Comparison of ENCODE assay signal across 19 cellular contexts in genomic region chrX:124282580-124282979, GRCh38. TPM values are rescaled to one million over a fixed set of nuclear protein-coding genes. Genes with fewer than 3 reads are reported as not detected.
DNase-seq lines count a peak whose midpoint lies in the region; ATAC-seq lines count a peak whose summit lies in the region.
"Had no signal": no experiment of that assay in that cellular context is flagged by ENCODE, and none has a peak within 500 bp of the region (broad histone marks: within the 10 kb centered on the region; RNA-seq: fewer than 3 reads in every experiment).

No MANE protein-coding gene starts in this region.

- peaks cover 24% of the 10 kb centered on the region for H3K4me1 Mint-ChIP-seq in activated T-cell treated with anti-CD3 and anti-CD28 coated beads, Interleukin-2, amount 50 U/mL, for 24 hours (ENCODE audit: low read depth)
- peaks cover 5% of the 10 kb centered on the region for H3K4me1 Mint-ChIP-seq in activated T-helper 17 cell treated with anti-CD3 and anti-CD28 coated beads, Interleukin-2, amount 50 U/mL, for 72 hours
- H3K4me1 Mint-ChIP-seq in stimulated activated effector memory CD8-positive, alpha-beta T cell treated with anti-CD3 and anti-CD28 coated beads, Interleukin-12 subunit alpha, Interleukin-12 subunit beta, amount 100 ng/mL, for 72 hours, result peaks cover 9% of the 10 kb centered on the region

- no peaks in the 10 kb centered on the region for H3K27me3 Mint-ChIP-seq in activated T-cell treated with anti-CD3 and anti-CD28 coated beads, Interleukin-2, amount 50 U/mL, for 24 hours
- H3K27me3 Mint-ChIP-seq in activated T-helper 17 cell treated with anti-CD3 and anti-CD28 coated beads, Interleukin-2, amount 50 U/mL, for 72 hours, result no peaks in the 10 kb centered on the region

- peaks cover 2% of the 10 kb centered on the region for H3K9me3 Mint-ChIP-seq in activated T-cell treated with anti-CD3 and anti-CD28 coated beads, Interleukin-2, amount 50 U/mL, for 24 hours
- no peaks in the 10 kb centered on the region for H3K9me3 Mint-ChIP-seq in activated T-helper 17 cell treated with anti-CD3 and anti-CD28 coated beads, Interleukin-2, amount 50 U/mL, for 72 hours
- no peaks in the 10 kb centered on the region for H3K9me3 Mint-ChIP-seq in stimulated activated effector memory CD8-positive, alpha-beta T cell treated with anti-CD3 and anti-CD28 coated beads, Interleukin-12 subunit alpha, Interleukin-12 subunit beta, amount 100 ng/mL, for 72 hours

- H3K27ac Mint-ChIP-seq in activated T-cell treated with anti-CD3 and anti-CD28 coated beads, Interleukin-2, amount 50 U/mL, for 24 hours, result peak overlapping the region; percentile 52
- H3K27ac Mint-ChIP-seq in activated T-helper 17 cell treated with anti-CD3 and anti-CD28 coated beads, Interleukin-2, amount 50 U/mL, for 72 hours, result no peak overlapping the region
- peak overlapping the region; percentile 15 for H3K27ac Mint-ChIP-seq in stimulated activated effector memory CD8-positive, alpha-beta T cell treated with anti-CD3 and anti-CD28 coated beads, Interleukin-12 subunit alpha, Interleukin-12 subunit beta, amount 100 ng/mL, for 72 hours

- DNase-seq in activated T-cell treated with anti-CD3 and anti-CD28 coated beads, Interleukin-2, amount 50 U/mL, for 24 hours, result no peak
- no peak for DNase-seq in activated T-cell treated with anti-CD3 and anti-CD28 coated beads, Interleukin-2, amount 50 U/mL, for 48 hours
- peak; percentile 1 for DNase-seq in HT1080 (ENCODE audit: low read depth)
- no peak for DNase-seq in stimulated activated effector memory CD8-positive, alpha-beta T cell treated with anti-CD3 and anti-CD28 coated beads, Interleukin-12 subunit alpha, Interleukin-12 subunit beta, amount 100 ng/mL, for 72 hours (ENCODE audit: low spot score in 2 of 2)
- DNase-seq in NCI-H748 (lab: John Stamatoyannopoulos, UW; ENCODE audit: unreplicated experiment), result no peak
- no peak for DNase-seq in sciatic nerve (ENCODE audit: low spot score)
- DNase-seq: DMS53, EL, KG1, NCI-H1092, NCI-H1436 treated with DMSO at 0.1 percent for 48 hours, NCI-H2029, NCI-H2227 treated with DMSO at 0.1 percent for 48 hours, NCI-H510A, NCI-H774, Right ventricle myocardium superior had no signal

- H3K4me3 Mint-ChIP-seq in activated T-cell treated with anti-CD3 and anti-CD28 coated beads, Interleukin-2, amount 50 U/mL, for 24 hours, result no peak overlapping the region
- H3K4me3 Mint-ChIP-seq in activated T-helper 17 cell treated with anti-CD3 and anti-CD28 coated beads, Interleukin-2, amount 50 U/mL, for 72 hours, result no peak overlapping the region
- H3K4me3 Mint-ChIP-seq in stimulated activated effector memory CD8-positive, alpha-beta T cell treated with anti-CD3 and anti-CD28 coated beads, Interleukin-12 subunit alpha, Interleukin-12 subunit beta, amount 100 ng/mL, for 72 hours, result no peak overlapping the region

- ATAC-seq in activated T-helper 17 cell treated with anti-CD3 and anti-CD28 coated beads, Interleukin-2, amount 50 U/mL, for 72 hours (replicated peaks), result peak; percentile 68
- peak; percentile 63 for ATAC-seq in stimulated activated effector memory CD8-positive, alpha-beta T cell treated with anti-CD3 and anti-CD28 coated beads, Interleukin-12 subunit alpha, Interleukin-12 subunit beta, amount 100 ng/mL, for 72 hours
- ATAC-seq in sciatic nerve (no peak), GM19023 (IDR thresholded peaks at IDR 0.05; ENCODE audit: unreplicated experiment) (no peak)

- intact Hi-C loops in sciatic nerve (cut with DNase I), result no loop called here

- no peaks in the 10 kb centered on the region for H3K36me3 Mint-ChIP-seq in activated T-cell treated with anti-CD3 and anti-CD28 coated beads, Interleukin-2, amount 50 U/mL, for 24 hours (ENCODE audit: low read depth)
- H3K36me3 Mint-ChIP-seq in activated T-helper 17 cell treated with anti-CD3 and anti-CD28 coated beads, Interleukin-2, amount 50 U/mL, for 72 hours (ENCODE audit: low read depth), result no peaks in the 10 kb centered on the region
- no peaks in the 10 kb centered on the region for H3K36me3 Mint-ChIP-seq in stimulated activated effector memory CD8-positive, alpha-beta T cell treated with anti-CD3 and anti-CD28 coated beads, Interleukin-12 subunit alpha, Interleukin-12 subunit beta, amount 100 ng/mL, for 72 hours

RNA-seq across cellular contexts. Expression of gene TEX13D, which starts 49.9 kb away (rescaled TPM):
- 0.05 TPM in 1 of 2 replicates, not detected in the other for total RNA-seq in HT1080 (2014; rRNA removed; shearing (Covaris generic))
- polyA plus RNA-seq in HT1080 (2015; cell fraction: cytosol; rRNA removed), result 0.02 and 0.18 TPM in 2 replicates
- polyA plus RNA-seq in HT1080 (2015; cell fraction: nucleus; rRNA removed), result 0.41 TPM in 1 of 2 replicates, not detected in the other
- total RNA-seq in activated T-helper 17 cell treated with anti-CD3 and anti-CD28 coated beads, Interleukin-2, amount 50 U/mL, for 72 hours, result under 1 TPM in 1 of 2 donors, not detected in 1; 0.16 TPM
- total RNA-seq in sciatic nerve, result not detected
- total RNA-seq: Right ventricle myocardium superior, SK-MEL-5 had no signal

Comparison
In these comparisons a context has a peak if more than half of its experiments do, and no peak if none do; other contexts are left out.
1. ATAC-seq: peak in activated T-helper 17 cell treated with anti-CD3 and anti-CD28 coated beads, Interleukin-2, amount 50 U/mL, for 72 hours (single experiment) and stimulated activated effector memory CD8-positive, alpha-beta T cell treated with anti-CD3 and anti-CD28 coated beads, Interleukin-12 subunit alpha, Interleukin-12 subunit beta, amount 100 ng/mL, for 72 hours (single experiment); none in sciatic nerve (single experiment) and GM19023 (single experiment).